ENCODE assay signal across 2 cellular contexts in the genomic region with DNA sequence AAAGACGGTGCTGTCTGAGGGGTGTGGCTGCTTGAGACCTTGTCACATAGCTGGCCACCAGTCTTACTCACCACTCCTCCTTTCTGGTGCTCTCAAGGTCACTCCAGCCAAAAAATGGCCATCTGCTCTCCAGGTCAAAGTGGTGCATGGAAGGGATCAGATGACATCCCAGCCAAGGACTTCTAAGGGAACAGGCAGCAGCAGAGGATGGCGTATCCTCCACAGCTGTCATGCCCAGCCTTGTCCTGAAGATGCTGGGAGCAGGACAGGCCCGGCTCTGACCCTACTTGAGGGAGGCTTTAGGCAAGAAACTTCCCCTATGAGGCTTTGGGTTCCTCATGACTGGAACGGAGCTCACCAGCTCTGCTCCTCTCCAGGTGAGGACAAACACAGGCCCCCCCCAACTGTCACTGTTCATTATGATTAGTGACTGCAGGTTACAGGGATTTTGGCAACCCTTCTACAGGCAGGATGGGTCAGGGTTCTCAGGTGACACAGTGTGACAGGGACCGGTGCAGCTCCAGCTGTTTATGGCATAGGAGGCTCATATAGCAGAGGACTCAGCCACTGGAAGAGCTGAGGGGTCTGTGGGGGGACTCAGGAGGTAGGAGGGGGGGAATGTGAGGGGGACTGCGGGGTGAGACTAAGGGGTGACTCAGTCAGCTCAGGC.
TF ChIP-seq lines count a peak whose summit lies in the region.

No MANE protein-coding gene starts in this region.

TF ChIP-seq in K562, 482 proteins besides CTCF, POLR2A, EP300 and RAD21:
- TF ChIP-seq TAF15 (IDR thresholded peaks at IDR 0.05; ENCODE audit: low read depth, low read length), result no peak
- no peak for TF ChIP-seq ARID4B (CRISPR knock-in tag; IDR thresholded peaks at IDR 0.05)
- TF ChIP-seq KLF6 (CRISPR knock-in tag; IDR thresholded peaks at IDR 0.05; ENCODE audit: borderline replicate concordance), result no peak
- TF ChIP-seq RAD51 (IDR thresholded peaks at IDR 0.05; ENCODE audit: borderline replicate concordance, low read depth), result no peak
- no peak for TF ChIP-seq ZNF12 (CRISPR knock-in tag; IDR thresholded peaks at IDR 0.05)
- TF ChIP-seq MTA3 (IDR thresholded peaks at IDR 0.05; ENCODE audit: borderline replicate concordance), result no peak
- TF ChIP-seq, protein P1, sequence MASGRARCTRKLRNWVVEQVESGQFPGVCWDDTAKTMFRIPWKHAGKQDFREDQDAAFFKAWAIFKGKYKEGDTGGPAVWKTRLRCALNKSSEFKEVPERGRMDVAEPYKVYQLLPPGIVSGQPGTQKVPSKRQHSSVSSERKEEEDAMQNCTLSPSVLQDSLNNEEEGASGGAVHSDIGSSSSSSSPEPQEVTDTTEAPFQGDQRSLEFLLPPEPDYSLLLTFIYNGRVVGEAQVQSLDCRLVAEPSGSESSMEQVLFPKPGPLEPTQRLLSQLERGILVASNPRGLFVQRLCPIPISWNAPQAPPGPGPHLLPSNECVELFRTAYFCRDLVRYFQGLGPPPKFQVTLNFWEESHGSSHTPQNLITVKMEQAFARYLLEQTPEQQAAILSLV (tag; IDR thresholded peaks at IDR 0.05), result no peak
- no peak for TF ChIP-seq ZNF551 (CRISPR knock-in tag; IDR thresholded peaks at IDR 0.05)
- TF ChIP-seq ZNF232 (CRISPR knock-in tag; IDR thresholded peaks at IDR 0.05), result no peak
- no peak for TF ChIP-seq FIP1L1 (IDR thresholded peaks at IDR 0.05; ENCODE audit: low read depth, low read length, poor library complexity, severe bottlenecking)
- TF ChIP-seq DACH1 (IDR thresholded peaks at IDR 0.05; ENCODE audit: partially characterized antibody), result no peak
- TF ChIP-seq ZNF77 (CRISPR knock-in tag; IDR thresholded peaks at IDR 0.05), result no peak
- no peak for TF ChIP-seq PML (IDR thresholded peaks at IDR 0.05; ENCODE audit: low read length)
- TF ChIP-seq, protein P2, sequence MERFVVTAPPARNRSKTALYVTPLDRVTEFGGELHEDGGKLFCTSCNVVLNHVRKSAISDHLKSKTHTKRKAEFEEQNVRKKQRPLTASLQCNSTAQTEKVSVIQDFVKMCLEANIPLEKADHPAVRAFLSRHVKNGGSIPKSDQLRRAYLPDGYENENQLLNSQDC (CRISPR knock-in tag; IDR thresholded peaks at IDR 0.05), result no peak
- no peak for TF ChIP-seq ZBTB9 (CRISPR knock-in tag; IDR thresholded peaks at IDR 0.05)
- TF ChIP-seq NFE2 (IDR thresholded peaks at IDR 0.05; ENCODE audit: low read depth), result no peak
- TF ChIP-seq MYBL2 (IDR thresholded peaks at IDR 0.05; ENCODE audit: low read depth), result no peak
- no peak for TF ChIP-seq MYBL2 (CRISPR knock-in tag; IDR thresholded peaks at IDR 0.05; ENCODE audit: borderline replicate concordance)

TF ChIP-seq in HepG2, 621 proteins besides CTCF, POLR2A, EP300 and RAD21:
- TF ChIP-seq ZNF782 (CRISPR knock-in tag; IDR thresholded peaks at IDR 0.05; ENCODE audit: borderline replicate concordance), result no peak
- TF ChIP-seq ZFP91 (CRISPR knock-in tag; IDR thresholded peaks at IDR 0.05; ENCODE audit: borderline replicate concordance), result 0 out of 2 replicates have a peak, but pooled peaks have one; percentile 7
- TF ChIP-seq, protein P3, sequence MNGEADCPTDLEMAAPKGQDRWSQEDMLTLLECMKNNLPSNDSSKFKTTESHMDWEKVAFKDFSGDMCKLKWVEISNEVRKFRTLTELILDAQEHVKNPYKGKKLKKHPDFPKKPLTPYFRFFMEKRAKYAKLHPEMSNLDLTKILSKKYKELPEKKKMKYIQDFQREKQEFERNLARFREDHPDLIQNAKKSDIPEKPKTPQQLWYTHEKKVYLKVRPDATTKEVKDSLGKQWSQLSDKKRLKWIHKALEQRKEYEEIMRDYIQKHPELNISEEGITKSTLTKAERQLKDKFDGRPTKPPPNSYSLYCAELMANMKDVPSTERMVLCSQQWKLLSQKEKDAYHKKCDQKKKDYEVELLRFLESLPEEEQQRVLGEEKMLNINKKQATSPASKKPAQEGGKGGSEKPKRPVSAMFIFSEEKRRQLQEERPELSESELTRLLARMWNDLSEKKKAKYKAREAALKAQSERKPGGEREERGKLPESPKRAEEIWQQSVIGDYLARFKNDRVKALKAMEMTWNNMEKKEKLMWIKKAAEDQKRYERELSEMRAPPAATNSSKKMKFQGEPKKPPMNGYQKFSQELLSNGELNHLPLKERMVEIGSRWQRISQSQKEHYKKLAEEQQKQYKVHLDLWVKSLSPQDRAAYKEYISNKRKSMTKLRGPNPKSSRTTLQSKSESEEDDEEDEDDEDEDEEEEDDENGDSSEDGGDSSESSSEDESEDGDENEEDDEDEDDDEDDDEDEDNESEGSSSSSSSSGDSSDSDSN (CRISPR knock-in tag; IDR thresholded peaks at IDR 0.05), result peak; percentile 14; the same call in 1 of the 2 replicates
